Comparison of ENCODE assay signal across 8 cellular contexts in the genomic region with DNA sequence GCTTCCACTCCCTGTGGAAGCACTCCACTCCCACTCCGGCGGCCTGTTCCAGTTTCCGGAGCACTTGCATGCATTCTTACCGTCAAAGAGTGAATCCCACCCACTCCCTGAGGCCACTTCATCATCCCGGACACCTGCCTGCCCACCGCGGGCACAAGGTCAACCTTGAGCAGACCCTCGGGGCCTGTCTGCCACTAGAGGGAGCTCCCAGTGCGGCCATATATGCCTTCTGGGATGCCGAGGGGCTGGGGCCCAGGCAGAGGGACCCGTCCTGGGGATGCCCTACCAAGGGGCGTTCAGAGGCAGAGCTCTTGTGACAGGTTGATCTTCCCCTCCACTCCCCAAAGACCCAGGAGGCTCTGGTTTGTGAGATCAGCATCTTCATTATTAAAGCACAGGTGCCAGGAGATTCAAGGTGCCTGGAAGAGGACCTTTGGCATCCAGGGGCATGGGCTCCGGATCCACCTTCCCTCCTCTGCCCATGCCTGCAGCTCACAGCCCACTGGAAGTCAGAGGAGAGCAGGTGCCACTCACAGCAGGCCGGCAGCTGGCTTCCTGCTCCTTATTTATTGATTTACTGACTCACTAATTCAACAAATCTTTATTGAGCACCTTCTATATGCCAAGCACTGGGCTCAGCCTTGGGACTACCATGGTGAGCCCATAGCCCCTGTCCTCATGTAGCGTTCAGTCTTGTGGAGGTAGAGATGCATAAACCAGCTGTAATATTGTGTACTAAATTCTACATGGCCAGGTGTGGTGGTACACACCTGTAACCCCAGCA. TPM values are rescaled to one million over a fixed set of nuclear protein-coding genes. Genes with fewer than 3 reads are reported as not detected.
DNase-seq lines count a peak whose midpoint lies in the region; ATAC-seq and TF ChIP-seq lines count a peak whose summit lies in the region.

No MANE protein-coding gene starts in this region.

- no peak for TF ChIP-seq POLR2A in Peyer's patch (IDR thresholded peaks at IDR 0.05)

- no peaks in the 10 kb centered on the region for H3K27me3 ChIP-seq in Peyer's patch

- H3K36me3 ChIP-seq in Peyer's patch, result no peaks in the 10 kb centered on the region

- no peaks in the 10 kb centered on the region for H3K36me3 Mint-ChIP-seq in activated naive CD8-positive, alpha-beta T cell treated with anti-CD3 and anti-CD28 coated beads for 36 hours
- no peaks in the 10 kb centered on the region for H3K36me3 Mint-ChIP-seq in memory B cell

- peak; percentile 81 for DNase-seq in GM13976 (ENCODE audit: low spot score)
- DNase-seq in Peyer's patch, result peak in 2 of 3 donors; percentile 20 to 51
- peak; percentile 51 for DNase-seq in activated naive CD8-positive, alpha-beta T cell treated with anti-CD3 and anti-CD28 coated beads for 36 hours
- peak; percentile 18 to 51 for DNase-seq in memory B cell (ENCODE audit: low spot score in 2 of 2)
- DNase-seq in COLO829 (ENCODE audit: low spot score), result no peak

- no peak overlapping the region for H3K27ac ChIP-seq in Peyer's patch

- peaks cover 4% of the 10 kb centered on the region for H3K27me3 Mint-ChIP-seq in activated naive CD8-positive, alpha-beta T cell treated with anti-CD3 and anti-CD28 coated beads for 36 hours
- peaks cover 5% of the 10 kb centered on the region for H3K27me3 Mint-ChIP-seq in memory B cell

- in situ Hi-C loops in GM13976 (cut with MboI; ENCODE audit: low sequenced_read_pairs, unreplicated experiment), result loop anchor here (25.0 kb wide), 1 partner anchor 317 kb away; no protein-coding TSS in a partner anchor

- no peaks in the 10 kb centered on the region for H3K4me1 ChIP-seq in Peyer's patch

- H3K27ac Mint-ChIP-seq in activated naive CD8-positive, alpha-beta T cell treated with anti-CD3 and anti-CD28 coated beads for 36 hours, result no peak overlapping the region
- no peak overlapping the region for H3K27ac Mint-ChIP-seq in memory B cell

- H3K9me3 Mint-ChIP-seq in activated naive CD8-positive, alpha-beta T cell treated with anti-CD3 and anti-CD28 coated beads for 36 hours, result no peaks in the 10 kb centered on the region
- no peaks in the 10 kb centered on the region for H3K9me3 Mint-ChIP-seq in memory B cell

- peak; percentile 71 for TF ChIP-seq CTCF in GM13976 (IDR thresholded peaks at IDR 0.05; ENCODE audit: borderline replicate concordance, control extremely low read depth, extremely low read depth, insufficient read depth, missing control alignments)
- TF ChIP-seq CTCF in Peyer's patch (IDR thresholded peaks at IDR 0.05), result peak in 5 of 6 experiments; percentile 21 to 38 (median 31)

- ATAC-seq in memory B cell (ENCODE audit: low read depth) (peak; percentile 44), GM18873 (IDR thresholded peaks at IDR 0.05; ENCODE audit: low FRiP score, unreplicated experiment) (no peak), HG02852 (IDR thresholded peaks at IDR 0.05; ENCODE audit: unreplicated experiment) (no peak), HG02938 (IDR thresholded peaks at IDR 0.05; ENCODE audit: unreplicated experiment) (no peak)

- H3K4me1 Mint-ChIP-seq in activated naive CD8-positive, alpha-beta T cell treated with anti-CD3 and anti-CD28 coated beads for 36 hours, result peaks cover 4% of the 10 kb centered on the region
- peaks cover 6% of the 10 kb centered on the region for H3K4me1 Mint-ChIP-seq in memory B cell

- H3K4me3 Mint-ChIP-seq in activated naive CD8-positive, alpha-beta T cell treated with anti-CD3 and anti-CD28 coated beads for 36 hours, result no peak overlapping the region
- no peak overlapping the region for H3K4me3 Mint-ChIP-seq in memory B cell

- no peaks in the 10 kb centered on the region for H3K9me3 ChIP-seq in Peyer's patch

- H3K4me3 ChIP-seq in Peyer's patch, result no peak overlapping the region

RNA-seq across cellular contexts. Expression of a gene that starts 47.3 kb away (rescaled TPM):
- total RNA-seq in Peyer's patch, result 10 to 100 TPM in 3 of 4 donors, 1 to 10 TPM in 1; 7.5 to 18.2 (median 12.4) TPM
- total RNA-seq in activated naive CD8-positive, alpha-beta T cell treated with anti-CD3 and anti-CD28 coated beads for 36 hours, result 10 to 100 TPM; 39.1 to 41.4 TPM

RNA-seq across cellular contexts. Expression of a gene that starts 58.0 kb away (rescaled TPM):
- 10 to 100 TPM; 32.8 to 66.8 (median 48.2) TPM for total RNA-seq in Peyer's patch
- 10 to 100 TPM; 43.0 to 45.2 TPM for total RNA-seq in activated naive CD8-positive, alpha-beta T cell treated with anti-CD3 and anti-CD28 coated beads for 36 hours
